ENCODE assay signal across 14 cellular contexts in the genomic region with DNA sequence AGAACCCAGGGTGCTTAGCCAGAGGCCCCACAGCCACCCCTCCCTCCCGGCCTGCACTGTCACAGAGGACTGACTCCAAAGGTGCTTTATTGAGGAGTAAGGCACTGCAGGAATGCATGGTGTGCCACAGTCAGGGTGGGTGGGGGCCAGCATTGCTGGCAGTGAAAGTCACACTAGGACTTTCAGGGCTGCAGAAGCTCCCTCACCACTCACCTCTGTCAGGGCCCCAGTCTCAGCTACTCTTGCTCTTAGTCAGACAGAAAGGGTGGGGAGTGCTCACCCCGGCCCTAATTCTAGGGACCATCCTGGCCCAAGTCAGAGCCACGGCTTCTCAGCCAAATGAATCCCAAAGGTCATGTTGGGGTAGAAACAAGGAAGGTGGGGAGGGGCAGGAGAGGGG. TPM values are rescaled to one million over a fixed set of nuclear protein-coding genes. Genes with fewer than 3 reads are reported as not detected.
DNase-seq lines count a peak whose midpoint lies in the region; ATAC-seq and TF ChIP-seq lines count a peak whose summit lies in the region.
"Had no signal": no experiment of that assay in that cellular context is flagged by ENCODE, and none has a peak within 500 bp of the region (broad histone marks: within the 10 kb centered on the region; RNA-seq: fewer than 3 reads in every experiment).

No MANE protein-coding gene starts in this region.

- 63 to 73% methylated on average over 3 of the region's 3 CpGs for WGBS in upper lobe of left lung, 2 donors

- H3K27ac ChIP-seq in naive thymus-derived CD4-positive, alpha-beta T cell (ENCODE audit: low read depth, low read length) = no peak overlapping the region
- H3K27ac ChIP-seq in upper lobe of left lung = no peak overlapping the region

- no peaks in the 10 kb centered on the region for H3K9me3 ChIP-seq in naive thymus-derived CD4-positive, alpha-beta T cell (ENCODE audit: control insufficient read depth in 2 of 3, low read length in 3 of 3)
- H3K9me3 ChIP-seq in upper lobe of left lung = no peaks in the 10 kb centered on the region

- H3K9me3 Mint-ChIP-seq in activated naive CD4-positive, alpha-beta T cell treated with anti-CD3 and anti-CD28 coated beads, Interleukin-2, amount 50 U/mL, for 72 hours = no peaks in the 10 kb centered on the region
- H3K9me3 Mint-ChIP-seq in activated naive CD8-positive, alpha-beta T cell (ENCODE audit: low read depth) = no peaks in the 10 kb centered on the region
- peaks cover 0 to 6% (median 0%) of the 10 kb centered on the region in 11 donors for H3K9me3 Mint-ChIP-seq in naive thymus-derived CD4-positive, alpha-beta T cell
- H3K9me3 Mint-ChIP-seq: CD4-positive, CD25-positive, alpha-beta regulatory T cell had no signal

- H3K36me3 Mint-ChIP-seq in activated naive CD4-positive, alpha-beta T cell treated with anti-CD3 and anti-CD28 coated beads, Interleukin-2, amount 50 U/mL, for 72 hours = no peaks in the 10 kb centered on the region
- no peaks in the 10 kb centered on the region for H3K36me3 Mint-ChIP-seq in activated naive CD8-positive, alpha-beta T cell
- peaks cover 0 to 2% (median 0%) of the 10 kb centered on the region in 5 donors for H3K36me3 Mint-ChIP-seq in naive thymus-derived CD4-positive, alpha-beta T cell
- H3K36me3 Mint-ChIP-seq: CD4-positive, CD25-positive, alpha-beta regulatory T cell had no signal

- no peak overlapping the region for H3K4me3 ChIP-seq in naive thymus-derived CD4-positive, alpha-beta T cell (ENCODE audit: low read length)
- no peak overlapping the region for H3K4me3 ChIP-seq in upper lobe of left lung

- no peaks in the 10 kb centered on the region for H3K27me3 ChIP-seq in naive thymus-derived CD4-positive, alpha-beta T cell (ENCODE audit: control insufficient read depth in 2 of 2, insufficient read depth in 2 of 2, low read length in 2 of 2)
- peaks cover 0 to 2% (median 0%) of the 10 kb centered on the region in 4 donors for H3K27me3 ChIP-seq in upper lobe of left lung

- peaks cover 21% of the 10 kb centered on the region for H3K27me3 Mint-ChIP-seq in activated naive CD8-positive, alpha-beta T cell
- peaks cover 14 to 44% (median 22%) of the 10 kb centered on the region in 5 donors for H3K27me3 Mint-ChIP-seq in naive thymus-derived CD4-positive, alpha-beta T cell

- TF ChIP-seq EP300 in upper lobe of left lung (IDR thresholded peaks at IDR 0.05) = no peak

- CTCF ChIA-PET in naive thymus-derived CD4-positive, alpha-beta T cell (lab: Charles Lee) = interaction anchor here (1.8 kb wide), 1 partner anchor 85 kb away, joined by 4 read pairs; no protein-coding TSS in a partner anchor

- peak overlapping the region; percentile 38 for H3K4me3 Mint-ChIP-seq in activated naive CD8-positive, alpha-beta T cell
- H3K4me3 Mint-ChIP-seq in naive thymus-derived CD4-positive, alpha-beta T cell = peak overlapping the region in 6 of 10 donors; percentile 1 to 62 (median 24)

- peak; percentile 6 to 64 for ATAC-seq in activated naive CD4-positive, alpha-beta T cell treated with anti-CD3 and anti-CD28 coated beads, Interleukin-2, amount 50 U/mL, for 72 hours
- no peak for ATAC-seq in naive thymus-derived CD4-positive, alpha-beta T cell
- ATAC-seq in upper lobe of left lung (ENCODE audit: low FRiP score in 2 of 2) = no peak

- intact Hi-C loops in naive thymus-derived CD4-positive, alpha-beta T cell (cut with micrococcal nuclease) = loop anchor here (5.0 kb wide), 2 partner anchors 70 to 135 kb away; partner anchors contain the start of genes ATPAF1 (in 1 of the 2) and MKNK1 (in 1 of the 2)

- H3K27ac Mint-ChIP-seq in activated naive CD4-positive, alpha-beta T cell treated with anti-CD3 and anti-CD28 coated beads, Interleukin-2, amount 50 U/mL, for 72 hours = no peak overlapping the region
- H3K27ac Mint-ChIP-seq in activated naive CD8-positive, alpha-beta T cell = no peak overlapping the region
- H3K27ac Mint-ChIP-seq in naive thymus-derived CD4-positive, alpha-beta T cell = no peak overlapping the region
- H3K27ac Mint-ChIP-seq: CD4-positive, CD25-positive, alpha-beta regulatory T cell; IgD-negative memory B cell had no signal

- DNase-seq in activated naive CD4-positive, alpha-beta T cell treated with anti-CD3 and anti-CD28 coated beads, Interleukin-2, amount 50 U/mL, for 72 hours (ENCODE audit: low spot score in 2 of 2) = peak in 1 of 2 donors; percentile 30
- no peak for DNase-seq in activated naive CD4-positive, alpha-beta T cell treated with Interleukin-2 at 50 U/mL for 16 hours
- DNase-seq in naive thymus-derived CD4-positive, alpha-beta T cell = no peak
- DNase-seq in upper lobe of left lung = no peak
- no peak for DNase-seq in Kasumi-1 (lab: John Stamatoyannopoulos, UW)
- DNase-seq in HT-29 (ENCODE audit: low spot score) = no peak
- DNase-seq: SHP77 had no signal

- H3K4me1 Mint-ChIP-seq in activated naive CD8-positive, alpha-beta T cell (ENCODE audit: low read depth) = peaks cover 4% of the 10 kb centered on the region
- H3K4me1 Mint-ChIP-seq in naive thymus-derived CD4-positive, alpha-beta T cell = peaks cover 5 to 23% (median 9%) of the 10 kb centered on the region in 7 donors

- no peak for TF ChIP-seq CTCF in upper lobe of left lung (IDR thresholded peaks at IDR 0.05)

- H3K36me3 ChIP-seq in naive thymus-derived CD4-positive, alpha-beta T cell (ENCODE audit: control insufficient read depth in 2 of 3, insufficient read depth in 3 of 3, low read length in 3 of 3) = no peaks in the 10 kb centered on the region
- no peaks in the 10 kb centered on the region for H3K36me3 ChIP-seq in upper lobe of left lung

- H3K4me1 ChIP-seq in naive thymus-derived CD4-positive, alpha-beta T cell (ENCODE audit: control insufficient read depth in 2 of 2, insufficient read depth in 2 of 2, low read length in 2 of 2) = peaks cover 4 to 9% of the 10 kb centered on the region in 2 donors
- peaks cover 5 to 15% (median 6%) of the 10 kb centered on the region in 4 donors for H3K4me1 ChIP-seq in upper lobe of left lung

- POLR2A ChIA-PET in naive thymus-derived CD4-positive, alpha-beta T cell (lab: Charles Lee) = no interaction called here

- TF ChIP-seq POLR2A in upper lobe of left lung (IDR thresholded peaks at IDR 0.05) = no peak

RNA-seq across cellular contexts. Expression of gene KNCN, which starts 19.4 kb away (rescaled TPM):
- not detected for total RNA-seq in activated naive CD4-positive, alpha-beta T cell treated with anti-CD3 and anti-CD28 coated beads, Interleukin-2, amount 50 U/mL, for 72 hours
- total RNA-seq in naive thymus-derived CD4-positive, alpha-beta T cell = not detected
- not detected for polyA plus RNA-seq in naive thymus-derived CD4-positive, alpha-beta T cell
- total RNA-seq in upper lobe of left lung = not detected
- not detected in 2 replicates for total RNA-seq in HT-29 (2014; rRNA removed; shearing (Covaris generic))
- total RNA-seq: Calu3; CD4-positive, CD25-positive, alpha-beta regulatory T cell; H7; LHCN-M2; OCI-LY7 had no signal
- polyA plus RNA-seq: CD4-positive, CD25-positive, alpha-beta regulatory T cell; IgD-negative memory B cell had no signal

RNA-seq across cellular contexts. Expression of gene DMBX1, which starts 42.5 kb away (rescaled TPM):
- under 1 TPM; 0.09 to 0.54 TPM for total RNA-seq in activated naive CD4-positive, alpha-beta T cell treated with anti-CD3 and anti-CD28 coated beads, Interleukin-2, amount 50 U/mL, for 72 hours
- total RNA-seq in naive thymus-derived CD4-positive, alpha-beta T cell = not detected
- not detected for polyA plus RNA-seq in naive thymus-derived CD4-positive, alpha-beta T cell
- not detected for total RNA-seq in upper lobe of left lung
- total RNA-seq in HT-29 (2014; rRNA removed; shearing (Covaris generic)) = 3.0 and 3.1 TPM in 2 replicates
- total RNA-seq: CD4-positive, CD25-positive, alpha-beta regulatory T cell; LHCN-M2; OCI-LY7 had no signal
- polyA plus RNA-seq: CD4-positive, CD25-positive, alpha-beta regulatory T cell; IgD-negative memory B cell had no signal

Comparison
In these comparisons a context has a peak if more than half of its experiments do, and no peak if none do; other contexts are left out.
1. ATAC-seq: peak in activated naive CD4-positive, alpha-beta T cell treated with anti-CD3 and anti-CD28 coated beads, Interleukin-2, amount 50 U/mL, for 72 hours (2 of 2); none in naive thymus-derived CD4-positive, alpha-beta T cell (single experiment) and upper lobe of left lung (0 of 2).